ENCODE assay signal across 8 cellular contexts in genomic region chr1:182614796-182615451, GRCh38. TPM values are rescaled to one million over a fixed set of nuclear protein-coding genes. Genes with fewer than 3 reads are reported as not detected.
DNase-seq lines count a peak whose midpoint lies in the region; ATAC-seq and TF ChIP-seq lines count a peak whose summit lies in the region.

No MANE protein-coding gene starts in this region.

- peak overlapping the region; percentile 83 to 93 for H3K4me3 Mint-ChIP-seq in CD14-positive monocyte

- H3K4me1 Mint-ChIP-seq in CD14-positive monocyte, result peaks cover 31% of the 10 kb centered on the region

- peak overlapping the region in 4 of 7 donors; percentile 11 to 65 (median 40) for H3K27ac Mint-ChIP-seq in CD14-positive monocyte

- TF ChIP-seq CTCF in CD14-positive monocyte (IDR thresholded peaks at IDR 0.05) (no peak), neutrophil (IDR thresholded peaks at IDR 0.05) (no peak), upper lobe of left lung (IDR thresholded peaks at IDR 0.05) (no peak)

- H3K27ac ChIP-seq in neutrophil (no peak overlapping the region), upper lobe of left lung (peak overlapping the region; percentile 82 to 97 (median 89))

- TF ChIP-seq POLR2A in Raji (IDR thresholded peaks at IDR 0.05; ENCODE audit: insufficient read depth, low read depth, low read length) (peak; percentile 35; the same call in 1 of the 2 replicates), upper lobe of left lung (IDR thresholded peaks at IDR 0.05) (peak in 3 of 4 donors; percentile 29 to 65 (median 52))

- H3K36me3 ChIP-seq in neutrophil, result no peaks in the 10 kb centered on the region
- no peaks in the 10 kb centered on the region for H3K36me3 ChIP-seq in upper lobe of left lung

- H3K27me3 ChIP-seq in neutrophil (peaks cover 99% of the 10 kb centered on the region), upper lobe of left lung (no peaks in the 10 kb centered on the region)

- ATAC-seq in GM19372 (IDR thresholded peaks at IDR 0.05; ENCODE audit: low read depth, unreplicated experiment), result peak; percentile 38
- ATAC-seq in HG03565 (IDR thresholded peaks at IDR 0.05; ENCODE audit: unreplicated experiment), result peak; percentile 34
- peak; percentile 80 to 90 for ATAC-seq in upper lobe of left lung (ENCODE audit: low FRiP score in 2 of 2)

- no peak for DNase-seq in CD14-positive monocyte (ENCODE audit: low spot score)
- peak; percentile 52 for DNase-seq in activated naive CD4-positive, alpha-beta T cell treated with anti-CD3 and anti-CD28 coated beads, Interleukin-2, amount 50 U/mL, for 16 hours
- peak; percentile 63 for DNase-seq in germinal center (ENCODE audit: low spot score)
- DNase-seq in upper lobe of left lung, result peak; percentile 80 to 94

- H3K9me3 ChIP-seq in neutrophil (no peaks in the 10 kb centered on the region), upper lobe of left lung (no peaks in the 10 kb centered on the region)

- H3K27me3 Mint-ChIP-seq in CD14-positive monocyte (ENCODE audit: low read depth in 3 of 3), result peaks cover 60 to 88% (median 83%) of the 10 kb centered on the region in 3 donors

- intact Hi-C loops in CD14-positive monocyte (cut with micrococcal nuclease), result no loop called here

- H3K4me1 ChIP-seq in neutrophil (ENCODE audit: control insufficient read depth in 1 of 2, insufficient read depth in 1 of 2, low read depth in 1 of 2, low read length in 1 of 2) (peaks cover 16 to 21% of the 10 kb centered on the region in 2 experiments), upper lobe of left lung (peaks cover 15 to 37% (median 27%) of the 10 kb centered on the region in 4 donors)

- H3K4me3 ChIP-seq in neutrophil (ENCODE audit: low read depth in 1 of 2, low read length in 1 of 2), result peak overlapping the region; percentile 34 to 54
- peak overlapping the region in 3 of 4 donors; percentile 46 to 50 (median 47) for H3K4me3 ChIP-seq in upper lobe of left lung

- TF ChIP-seq EP300 in upper lobe of left lung (IDR thresholded peaks at IDR 0.05), result no peak

- peaks cover 0 to 5% of the 10 kb centered on the region in 2 donors for H3K36me3 Mint-ChIP-seq in CD14-positive monocyte

- 0 to 2% methylated on average over 9 to 47 of the region's 56 CpGs for WGBS in upper lobe of left lung, 2 donors

- H3K9me3 Mint-ChIP-seq in CD14-positive monocyte, result peaks cover 0 to 13% (median 6%) of the 10 kb centered on the region in 7 donors

RNA-seq across cellular contexts. Expression of gene RGS16, which starts 10.7 kb away (rescaled TPM):
- polyA plus RNA-seq in CD14-positive monocyte, result under 1 TPM in 1 of 2 donors, not detected in 1; 0.07 TPM
- 10 to 100 TPM in 4 of 6 donors, 1 to 10 TPM in 2; 3.1 to 27.2 (median 16.2) TPM for total RNA-seq in upper lobe of left lung

RNA-seq across cellular contexts. Expression of gene RNASEL, which starts 25.9 kb away (rescaled TPM):
- 10 to 100 TPM in 1 of 2 donors, 1 to 10 TPM in 1; 7.9 to 12.3 TPM for polyA plus RNA-seq in CD14-positive monocyte
- 10 to 100 TPM in 4 of 6 donors, 1 to 10 TPM in 2; 8.5 to 16.8 (median 12.0) TPM for total RNA-seq in upper lobe of left lung

Comparison
In these comparisons a context has a peak if more than half of its experiments do, and no peak if none do; other contexts are left out.
1. ATAC-seq: peak in every context shown above with its lines; median percentile 85 in upper lobe of left lung; 38 in GM19372; 34 in HG03565.